7 cellular contexts compared by ENCODE assay signal in the genomic region with DNA sequence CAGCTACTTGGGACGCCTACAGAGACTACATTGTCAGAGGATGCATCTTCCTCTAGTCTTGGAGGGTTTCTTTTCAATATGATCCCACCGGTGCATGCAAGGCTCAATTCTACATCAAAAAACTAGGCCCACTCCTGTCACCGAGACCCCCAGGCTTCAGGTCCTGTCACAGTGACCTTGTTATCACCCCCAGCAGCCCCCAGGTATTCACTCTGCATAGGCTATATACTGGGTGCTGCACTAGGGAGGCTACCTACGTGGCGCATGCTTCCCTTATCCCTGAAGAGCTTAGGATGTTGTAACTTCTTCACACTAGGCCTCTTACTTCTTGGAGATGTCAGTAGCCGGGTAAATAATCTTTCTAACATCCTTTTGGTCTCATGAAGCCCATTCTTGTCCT. TPM values are rescaled to one million over a fixed set of nuclear protein-coding genes. Genes with fewer than 3 reads are reported as not detected.
DNase-seq lines count a peak whose midpoint lies in the region; ATAC-seq and TF ChIP-seq lines count a peak whose summit lies in the region.
"Not testable (repeated sequence)": the region's sequence is repeated elsewhere in the genome, so short reads cannot be mapped to it uniquely, and the experiment has no call there.

No MANE protein-coding gene starts in this region.

- peak; percentile 3 for DNase-seq in Caki2 (ENCODE audit: low read depth)
- DNase-seq in activated CD4-positive, alpha-beta T cell treated with anti-CD3 and anti-CD28 coated beads, Interleukin-2, amount 10 ng/mL, durations not matched to agents 24 days and 14 days; activated T-helper 1 cell treated with anti-CD3 and anti-CD28 coated beads, Interleukin-12 subunit alpha, Interleukin-12 subunit beta, Interleukin-2, Interleukin-4 antibody, amounts not matched to agents 30 ng/mL and 10 ng/mL and 1 ng/mL, durations not matched to agents 14 hours and 24 hours and 36 hours (ENCODE audit: low spot score); memory B cell (ENCODE audit: low spot score in 2 of 2); nephron progenitor cell; type B pancreatic cell (ENCODE audit: extremely low spot score, unreplicated experiment): not testable (repeated sequence)

- in situ Hi-C loops in Caki2 (cut with HindIII; ENCODE audit: low pct_unique_long_range_greater_than_20kb, low sequenced_read_pairs), result not testable (repeated sequence)

- H3K4me1 Mint-ChIP-seq in activated CD4-positive, alpha-beta T cell treated with anti-CD3 and anti-CD28 coated beads, Interleukin-2, amount 10 ng/mL, durations not matched to agents 24 days and 14 days; activated T-helper 1 cell treated with anti-CD3 and anti-CD28 coated beads, Interleukin-12 subunit alpha, Interleukin-12 subunit beta, Interleukin-2, Interleukin-4 antibody, amounts not matched to agents 30 ng/mL and 10 ng/mL and 1 ng/mL, durations not matched to agents 14 hours and 24 hours and 36 hours (ENCODE audit: low read depth); brain; memory B cell; nephron progenitor cell; type B pancreatic cell (ENCODE audit: unreplicated experiment): not testable (repeated sequence)

- ATAC-seq in memory B cell (ENCODE audit: low read depth), result not testable (repeated sequence)

- intact Hi-C loops in activated CD4-positive, alpha-beta T cell treated with anti-CD3 and anti-CD28 coated beads, Interleukin-2, amount 10 ng/mL, durations not matched to agents 24 days and 14 days (cut with micrococcal nuclease); activated T-helper 1 cell treated with anti-CD3 and anti-CD28 coated beads, Interleukin-12 subunit alpha, Interleukin-12 subunit beta, Interleukin-2, Interleukin-4 antibody, amounts not matched to agents 30 ng/mL and 10 ng/mL and 1 ng/mL, durations not matched to agents 14 hours and 24 hours and 36 hours (cut with micrococcal nuclease): not testable (repeated sequence)

- not testable (repeated sequence) for H3K9me3 Mint-ChIP-seq in activated CD4-positive, alpha-beta T cell treated with anti-CD3 and anti-CD28 coated beads, Interleukin-2, amount 10 ng/mL, durations not matched to agents 24 days and 14 days; activated T-helper 1 cell treated with anti-CD3 and anti-CD28 coated beads, Interleukin-12 subunit alpha, Interleukin-12 subunit beta, Interleukin-2, Interleukin-4 antibody, amounts not matched to agents 30 ng/mL and 10 ng/mL and 1 ng/mL, durations not matched to agents 14 hours and 24 hours and 36 hours; brain; memory B cell; nephron progenitor cell; type B pancreatic cell

- H3K36me3 Mint-ChIP-seq in activated CD4-positive, alpha-beta T cell treated with anti-CD3 and anti-CD28 coated beads, Interleukin-2, amount 10 ng/mL, durations not matched to agents 24 days and 14 days (ENCODE audit: low read depth); activated T-helper 1 cell treated with anti-CD3 and anti-CD28 coated beads, Interleukin-12 subunit alpha, Interleukin-12 subunit beta, Interleukin-2, Interleukin-4 antibody, amounts not matched to agents 30 ng/mL and 10 ng/mL and 1 ng/mL, durations not matched to agents 14 hours and 24 hours and 36 hours (ENCODE audit: low read depth); brain; memory B cell; nephron progenitor cell (ENCODE audit: low read depth); type B pancreatic cell: not testable (repeated sequence)

- not testable (repeated sequence) for H3K27ac Mint-ChIP-seq in activated CD4-positive, alpha-beta T cell treated with anti-CD3 and anti-CD28 coated beads, Interleukin-2, amount 10 ng/mL, durations not matched to agents 24 days and 14 days; activated T-helper 1 cell treated with anti-CD3 and anti-CD28 coated beads, Interleukin-12 subunit alpha, Interleukin-12 subunit beta, Interleukin-2, Interleukin-4 antibody, amounts not matched to agents 30 ng/mL and 10 ng/mL and 1 ng/mL, durations not matched to agents 14 hours and 24 hours and 36 hours; memory B cell; nephron progenitor cell; type B pancreatic cell
- peak overlapping the region in 1 of 5 experiments; percentile 61 for H3K27ac Mint-ChIP-seq in brain

- H3K4me3 Mint-ChIP-seq in activated CD4-positive, alpha-beta T cell treated with anti-CD3 and anti-CD28 coated beads, Interleukin-2, amount 10 ng/mL, durations not matched to agents 24 days and 14 days, result peak overlapping the region; percentile 44
- H3K4me3 Mint-ChIP-seq in activated T-helper 1 cell treated with anti-CD3 and anti-CD28 coated beads, Interleukin-12 subunit alpha, Interleukin-12 subunit beta, Interleukin-2, Interleukin-4 antibody, amounts not matched to agents 30 ng/mL and 10 ng/mL and 1 ng/mL, durations not matched to agents 14 hours and 24 hours and 36 hours, result peak overlapping the region; percentile 60
- peak overlapping the region; percentile 47 to 68 (median 63) for H3K4me3 Mint-ChIP-seq in brain
- peak overlapping the region; percentile 47 for H3K4me3 Mint-ChIP-seq in memory B cell
- peak overlapping the region; percentile 64 for H3K4me3 Mint-ChIP-seq in nephron progenitor cell
- peak overlapping the region; percentile 58 for H3K4me3 Mint-ChIP-seq in type B pancreatic cell

- not testable (repeated sequence) for TF ChIP-seq CTCF in brain (conservative IDR thresholded peaks at IDR 0.05); nephron progenitor cell (IDR thresholded peaks at IDR 0.05); type B pancreatic cell (conservative IDR thresholded peaks at IDR 0.05)

- peaks cover 17% of the 10 kb centered on the region for H3K27me3 Mint-ChIP-seq in activated CD4-positive, alpha-beta T cell treated with anti-CD3 and anti-CD28 coated beads, Interleukin-2, amount 10 ng/mL, durations not matched to agents 24 days and 14 days
- peaks cover 19% of the 10 kb centered on the region for H3K27me3 Mint-ChIP-seq in activated T-helper 1 cell treated with anti-CD3 and anti-CD28 coated beads, Interleukin-12 subunit alpha, Interleukin-12 subunit beta, Interleukin-2, Interleukin-4 antibody, amounts not matched to agents 30 ng/mL and 10 ng/mL and 1 ng/mL, durations not matched to agents 14 hours and 24 hours and 36 hours (ENCODE audit: insufficient read depth)
- H3K27me3 Mint-ChIP-seq in brain, result peaks cover 10% of the 10 kb centered on the region
- H3K27me3 Mint-ChIP-seq in memory B cell; nephron progenitor cell (ENCODE audit: low read depth, poor library complexity); type B pancreatic cell: not testable (repeated sequence)

RNA-seq across cellular contexts. Expression of gene AGAP9, which starts 31.1 kb away (rescaled TPM):
- 2.6 and 3.4 TPM in 2 replicates for total RNA-seq in Caki2 (2014; rRNA removed; shearing (Covaris generic); ENCODE audit: low replicate concordance)
- 8.6 and 9.8 TPM in 2 replicates for total RNA-seq in activated CD4-positive, alpha-beta T cell treated with anti-CD3 and anti-CD28 coated beads, Interleukin-2, amount 10 ng/mL, durations not matched to agents 24 days and 14 days
- total RNA-seq in activated T-helper 1 cell treated with anti-CD3 and anti-CD28 coated beads, Interleukin-12 subunit alpha, Interleukin-12 subunit beta, Interleukin-2, Interleukin-4 antibody, amounts not matched to agents 30 ng/mL and 10 ng/mL and 1 ng/mL, durations not matched to agents 14 hours and 24 hours and 36 hours, result 9.2 and 9.5 TPM in 2 replicates
- 0.46 TPM for polyA plus RNA-seq in brain (ENCODE audit: insufficient read depth, low read depth, low replicate concordance)
- 8.4 and 14.2 TPM in 2 replicates for total RNA-seq in type B pancreatic cell (ENCODE audit: low replicate concordance)
